Comparison of ENCODE assay signal across 1 cellular context in genomic region chr1:167681497-167682102, GRCh38.
TF ChIP-seq lines count a peak whose summit lies in the region.

No MANE protein-coding gene starts in this region.

TF ChIP-seq in K562, 482 proteins besides CTCF, POLR2A, EP300 and RAD21:
- TF ChIP-seq KHSRP (IDR thresholded peaks at IDR 0.05) (no peak), MAX (CRISPR knock-in tag; IDR thresholded peaks at IDR 0.05) (no peak), PTTG1 (tag; IDR thresholded peaks at IDR 0.05; ENCODE audit: low read depth) (no peak), ZC3H8 (IDR thresholded peaks at IDR 0.05) (no peak), ZNF124 (CRISPR knock-in tag; IDR thresholded peaks at IDR 0.05) (no peak), CLOCK (CRISPR knock-in tag; IDR thresholded peaks at IDR 0.05; ENCODE audit: borderline replicate concordance) (no peak), E2F3 (CRISPR knock-in tag; IDR thresholded peaks at IDR 0.05) (no peak), SP2 (IDR thresholded peaks at IDR 0.05; ENCODE audit: extremely low read depth, low read depth, low read length, poor library complexity, severe bottlenecking) (no peak), PCBP2 (IDR thresholded peaks at IDR 0.05; ENCODE audit: low read depth, low read length, poor library complexity, severe bottlenecking) (no peak), POLR2H (tag; IDR thresholded peaks at IDR 0.05; ENCODE audit: low read depth) (no peak), TEAD1 (CRISPR knock-in tag; IDR thresholded peaks at IDR 0.05) (no peak), RBM25 (IDR thresholded peaks at IDR 0.05; ENCODE audit: low read depth, low read length, severe bottlenecking) (no peak), PHB (CRISPR knock-in tag; IDR thresholded peaks at IDR 0.05) (no peak), PRMT5 (CRISPR knock-in tag; IDR thresholded peaks at IDR 0.05) (no peak), TOE1 (IDR thresholded peaks at IDR 0.05; ENCODE audit: borderline replicate concordance) (no peak), TOE1 (CRISPR knock-in tag; IDR thresholded peaks at IDR 0.05; ENCODE audit: borderline replicate concordance, low read depth) (no peak)
- TF ChIP-seq, protein P1, sequence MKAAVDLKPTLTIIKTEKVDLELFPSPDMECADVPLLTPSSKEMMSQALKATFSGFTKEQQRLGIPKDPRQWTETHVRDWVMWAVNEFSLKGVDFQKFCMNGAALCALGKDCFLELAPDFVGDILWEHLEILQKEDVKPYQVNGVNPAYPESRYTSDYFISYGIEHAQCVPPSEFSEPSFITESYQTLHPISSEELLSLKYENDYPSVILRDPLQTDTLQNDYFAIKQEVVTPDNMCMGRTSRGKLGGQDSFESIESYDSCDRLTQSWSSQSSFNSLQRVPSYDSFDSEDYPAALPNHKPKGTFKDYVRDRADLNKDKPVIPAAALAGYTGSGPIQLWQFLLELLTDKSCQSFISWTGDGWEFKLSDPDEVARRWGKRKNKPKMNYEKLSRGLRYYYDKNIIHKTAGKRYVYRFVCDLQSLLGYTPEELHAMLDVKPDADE (conservative IDR thresholded peaks at IDR 0.05; ENCODE audit: control insufficient read depth, low read depth, low read length), result no peak
